ENCODE assay signal across 18 cellular contexts in the genomic region with DNA sequence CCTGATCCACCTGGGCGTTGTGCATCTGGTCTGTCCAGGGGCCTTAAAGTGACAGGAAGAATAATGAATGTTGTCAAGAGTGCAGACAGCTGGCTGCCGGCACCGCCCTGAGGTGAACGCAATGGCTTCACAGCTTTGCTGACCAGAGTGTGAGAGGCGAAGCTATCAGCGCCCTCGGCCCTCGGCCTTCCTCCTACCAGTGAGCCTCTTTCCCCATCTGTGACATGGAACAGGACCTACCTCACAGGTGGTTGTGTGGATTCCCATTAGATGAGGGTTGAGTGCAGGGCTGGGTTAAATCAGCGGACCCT. TPM values are rescaled to one million over a fixed set of nuclear protein-coding genes. Genes with fewer than 3 reads are reported as not detected.
DNase-seq lines count a peak whose midpoint lies in the region; ATAC-seq, FAIRE-seq and TF ChIP-seq lines count a peak whose summit lies in the region.
"Had no signal": no experiment of that assay in that cellular context is flagged by ENCODE, and none has a peak within 500 bp of the region (broad histone marks: within the 10 kb centered on the region; RNA-seq: fewer than 3 reads in every experiment).

No MANE protein-coding gene starts in this region.

- TF ChIP-seq EP300 in esophagus muscularis mucosa (IDR thresholded peaks at IDR 0.05): no peak

- peak overlapping the region; percentile 74 for H2BK5ac ChIP-seq in trophoblast cell (ENCODE audit: low read depth, low read length, poor library complexity)

- no peak overlapping the region for H3K18ac ChIP-seq in trophoblast cell (ENCODE audit: low read length)

- no peak overlapping the region for H4K8ac ChIP-seq in trophoblast cell (ENCODE audit: low read depth, low read length)

- peak overlapping the region; percentile 35 for H3K9ac ChIP-seq in trophoblast cell (ENCODE audit: low read length)
- H3K9ac ChIP-seq: parathyroid adenoma had no signal

- WGBS in esophagus muscularis mucosa: 75% methylated on average over 4 of the region's 9 CpGs
- WGBS in trophoblast cell (ENCODE audit: extremely low coverage, insufficient coverage, insufficient read length): no CpG with 5 or more reads among the region's 9 CpGs

- peaks cover 4% of the 10 kb centered on the region for H3K79me2 ChIP-seq in trophoblast cell (ENCODE audit: control insufficient read depth, insufficient read depth, low read length, poor library complexity)
- H3K79me2 ChIP-seq: parathyroid adenoma had no signal

- no peak for DNase-seq in GM12891 (ENCODE audit: insufficient read length, low spot score)
- DNase-seq in NCI-H146 (lab: John Stamatoyannopoulos, UW): peak; percentile 66
- DNase-seq in esophagus muscularis mucosa (ENCODE audit: extremely low spot score): no peak
- DNase-seq in trophoblast cell: peak in 1 of 2 donors; percentile 12
- DNase-seq in 8988T: no peak
- DNase-seq in GM19240 (ENCODE audit: insufficient read length, low spot score): no peak
- DNase-seq in AG08396 (ENCODE audit: low spot score): no peak
- DNase-seq: activated gamma-delta T cell; adrenal gland; COR-L47; foreskin keratinocyte; stimulated activated CD8-positive, alpha-beta memory T cell treated with anti-CD3 and anti-CD28 coated beads, Interleukin-4, amount 100 ng/mL, for 48 hours had no signal

- H3K36me3 ChIP-seq in esophagus muscularis mucosa: no peaks in the 10 kb centered on the region
- H3K36me3 ChIP-seq in trophoblast cell (ENCODE audit: control insufficient read depth in 1 of 2, insufficient read depth in 2 of 2, low read length in 2 of 2): no peaks in the 10 kb centered on the region
- H3K36me3 ChIP-seq: adrenal gland, SJCRH30 had no signal

- H3K4me1 ChIP-seq in esophagus muscularis mucosa (peaks cover 32 to 92% (median 68%) of the 10 kb centered on the region in 4 donors), trophoblast cell (ENCODE audit: control insufficient read depth in 1 of 2, insufficient read depth in 2 of 2, low read length in 2 of 2) (peaks cover 32 to 36% of the 10 kb centered on the region in 2 experiments)
- H3K4me1 ChIP-seq: adrenal gland, foreskin keratinocyte, parathyroid adenoma had no signal

- H2BK12ac ChIP-seq in trophoblast cell (ENCODE audit: low read length): no peak overlapping the region

- H3K14ac ChIP-seq in trophoblast cell (ENCODE audit: low read length): no peak overlapping the region

- H3K4me2 ChIP-seq in trophoblast cell (ENCODE audit: low read length): peak overlapping the region; percentile 28
- H3K4me2 ChIP-seq: smooth muscle cell had no signal

- H3K27me3 ChIP-seq in esophagus muscularis mucosa (no peaks in the 10 kb centered on the region), trophoblast cell (ENCODE audit: insufficient read depth, low read length) (no peaks in the 10 kb centered on the region)
- H3K27me3 ChIP-seq: adrenal gland had no signal

- H4K12ac ChIP-seq in trophoblast cell (ENCODE audit: low read depth, low read length): no peak overlapping the region

- no peak overlapping the region for H2AFZ ChIP-seq in trophoblast cell (ENCODE audit: insufficient read depth, low read length, poor library complexity)
- H2AFZ ChIP-seq: parathyroid adenoma had no signal

- H2AK5ac ChIP-seq in trophoblast cell (ENCODE audit: low read length): no peak overlapping the region

- H3K27ac ChIP-seq in esophagus muscularis mucosa (replicated peaks in 1 of 4) (peak overlapping the region; percentile 71 to 80 (median 80)), trophoblast cell (ENCODE audit: low read depth, low read length) (peak overlapping the region; percentile 95)
- H3K27ac ChIP-seq: adrenal gland, foreskin keratinocyte, parathyroid adenoma, SJCRH30 had no signal

- ATAC-seq in GM19023 (IDR thresholded peaks at IDR 0.05; ENCODE audit: unreplicated experiment): no peak
- ATAC-seq: foreskin keratinocyte had no signal

- TF ChIP-seq POLR2A in GM12891 (IDR thresholded peaks at IDR 0.05; ENCODE audit: low read depth, low read length): no peak
- no peak for TF ChIP-seq POLR2A in esophagus muscularis mucosa (IDR thresholded peaks at IDR 0.05; ENCODE audit: low read depth)

- TF ChIP-seq CTCF in esophagus muscularis mucosa (IDR thresholded peaks at IDR 0.05): no peak

- intact Hi-C loops in esophagus muscularis mucosa (cut with DNase I): no loop called here

- peaks cover 37% of the 10 kb centered on the region for H3K79me1 ChIP-seq in trophoblast cell (ENCODE audit: low read length)

- peak; percentile 71 for FAIRE-seq in GM12891 (lab: Jason Lieb, UNC)
- FAIRE-seq: bronchial epithelial cell had no signal

- peak overlapping the region; percentile 13 for H4K91ac ChIP-seq in trophoblast cell (ENCODE audit: low read depth, low read length)

- no peaks in the 10 kb centered on the region for H3K9me3 ChIP-seq in esophagus muscularis mucosa
- H3K9me3 ChIP-seq in trophoblast cell (ENCODE audit: insufficient read depth, low read depth, low read length): peaks cover 1% of the 10 kb centered on the region
- H3K9me3 ChIP-seq: adrenal gland, SJCRH30 had no signal

- H3K23ac ChIP-seq in trophoblast cell (ENCODE audit: low read length): no peak overlapping the region

- H2BK120ac ChIP-seq in trophoblast cell (ENCODE audit: insufficient read depth, low read length, poor library complexity): peak overlapping the region; percentile 9

- no peak overlapping the region for H3K4ac ChIP-seq in trophoblast cell (ENCODE audit: low read depth, low read length)

- H3K4me3 ChIP-seq in esophagus muscularis mucosa: no peak overlapping the region
- H3K4me3 ChIP-seq in trophoblast cell (ENCODE audit: low read depth, low read length): no peak overlapping the region
- H3K4me3 ChIP-seq: adrenal gland, SJCRH30, smooth muscle cell had no signal

TF ChIP-seq in GM12891, 5 proteins besides CTCF, POLR2A, EP300 and RAD21:
- TF ChIP-seq POLR2AphosphoS5 (IDR thresholded peaks at IDR 0.05; ENCODE audit: low read depth, low read length) (no peak), POU2F2 (IDR thresholded peaks at IDR 0.05; ENCODE audit: low read depth, low read length) (no peak), SPI1 (IDR thresholded peaks at IDR 0.05; ENCODE audit: low read depth, low read length) (no peak), TAF1 (IDR thresholded peaks at IDR 0.05; ENCODE audit: low read depth, low read length) (no peak), PAX5 (IDR thresholded peaks at IDR 0.05; ENCODE audit: insufficient read depth, low read length, severe bottlenecking) (no peak)

RNA-seq across cellular contexts. Expression of gene CTCFL, which starts 54.8 kb away (rescaled TPM):
- polyA plus RNA-seq in GM12891 (2012; ENCODE audit: low read depth, missing spikeins): 0.12 TPM
- not detected for total RNA-seq in esophagus muscularis mucosa
- not detected in 2 replicates for polyA plus RNA-seq in trophoblast cell (2013)
- total RNA-seq: bronchial epithelial cell, dermis microvascular lymphatic vessel endothelial cell, foreskin keratinocyte, smooth muscle cell had no signal
- polyA plus RNA-seq: foreskin keratinocyte, smooth muscle cell had no signal
